12 cellular contexts compared by ENCODE assay signal in the genomic region with DNA sequence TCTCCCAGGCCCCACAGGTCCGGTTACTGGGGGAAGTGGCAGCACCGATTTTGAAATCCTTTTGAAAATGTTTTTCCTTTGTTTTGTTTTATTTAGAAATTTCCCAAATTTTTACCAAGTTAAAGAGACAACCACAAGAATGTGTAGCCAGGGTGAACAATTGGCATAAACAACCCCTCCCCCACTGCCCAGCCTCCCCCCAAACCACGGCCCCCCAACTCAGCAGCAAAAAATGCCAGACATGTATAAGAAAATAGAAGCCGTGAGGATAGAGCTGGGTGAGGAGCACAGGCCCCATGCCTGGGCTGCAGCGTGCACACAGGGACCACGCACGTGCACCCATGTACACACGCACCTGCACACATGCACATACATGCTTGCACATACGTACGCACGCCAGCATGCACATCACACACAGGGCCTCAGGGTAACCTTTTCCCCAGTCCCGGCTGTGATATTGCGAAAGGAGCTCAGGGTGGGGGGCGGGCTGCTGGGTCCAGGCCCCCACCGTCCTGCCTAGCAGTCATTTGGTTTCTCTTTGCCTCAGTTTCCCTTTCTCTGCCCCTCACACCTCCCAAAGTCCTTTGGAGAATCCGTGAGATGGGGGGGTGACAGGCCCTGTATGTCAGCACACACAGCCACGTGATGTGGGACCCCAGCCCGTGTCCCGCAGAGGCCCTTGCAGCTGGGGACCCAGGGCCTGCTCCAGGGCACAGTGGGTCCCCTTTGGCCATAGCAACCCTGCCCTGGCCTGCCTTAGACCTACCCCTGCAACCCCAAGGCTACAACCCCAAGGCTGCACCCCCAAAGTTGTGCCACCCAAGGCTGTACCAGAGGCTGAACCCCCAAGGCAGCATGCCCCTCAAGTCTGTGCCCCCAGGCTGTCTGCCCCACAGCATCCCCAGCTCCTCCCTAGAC. TPM values are rescaled to one million over a fixed set of nuclear protein-coding genes. Genes with fewer than 3 reads are reported as not detected.
DNase-seq lines count a peak whose midpoint lies in the region; ATAC-seq, FAIRE-seq and TF ChIP-seq lines count a peak whose summit lies in the region.
"Had no signal": no experiment of that assay in that cellular context is flagged by ENCODE, and none has a peak within 500 bp of the region (broad histone marks: within the 10 kb centered on the region; RNA-seq: fewer than 3 reads in every experiment).

No MANE protein-coding gene starts in this region.

- peak overlapping the region; percentile 67 for H3K18ac ChIP-seq in neuronal stem cell (ENCODE audit: low read length)

- H4K8ac ChIP-seq in neuronal stem cell (ENCODE audit: low read depth, low read length), result no peak overlapping the region

- H2BK15ac ChIP-seq in neuronal stem cell (ENCODE audit: low read length), result peak overlapping the region; percentile 93

- H3K79me1 ChIP-seq in neuronal stem cell (ENCODE audit: low read depth, low read length), result peaks cover 3% of the 10 kb centered on the region

- H4K20me1 ChIP-seq in fibroblast of lung (ENCODE audit: control insufficient read depth, extremely low read depth, insufficient read depth, low read length), result no peaks in the 10 kb centered on the region

- H3K4me3 ChIP-seq in fibroblast of lung (replicated peaks in 1 of 4; ENCODE audit: control extremely low read depth in 1 of 4, insufficient read depth in 1 of 4, low read depth in 3 of 4, low read length in 4 of 4) (no peak overlapping the region), neuronal stem cell (ENCODE audit: low read length in 2 of 2) (peak overlapping the region in 1 of 2 donors; percentile 63)
- H3K4me3 ChIP-seq: tibial artery had no signal

- H2AFZ ChIP-seq in fibroblast of lung (ENCODE audit: low read length) (peak overlapping the region; percentile 17), neuronal stem cell (ENCODE audit: low read length) (peak overlapping the region; percentile 95)

- TF ChIP-seq CTCF in fibroblast of lung (conservative IDR thresholded peaks at IDR 0.05 in 1 of 2, IDR thresholded peaks at IDR 0.05 in 1 of 2; ENCODE audit: low read depth in 1 of 2, low read length in 2 of 2), result no peak

- H3K27ac ChIP-seq in fibroblast of lung (ENCODE audit: insufficient read depth, low read length), result peak overlapping the region; percentile 61
- no peak overlapping the region for H3K27ac ChIP-seq in neuronal stem cell (replicated peaks; ENCODE audit: low read length)

- H3K27me3 ChIP-seq in fibroblast of lung (ENCODE audit: control insufficient read depth, insufficient read depth, low read length) (no peaks in the 10 kb centered on the region), neuronal stem cell (ENCODE audit: control insufficient read depth in 3 of 3, insufficient read depth in 3 of 3, low read depth in 1 of 3, low read length in 3 of 3) (peaks cover 0 to 12% (median 0%) of the 10 kb centered on the region in 3 experiments)

- no peaks in the 10 kb centered on the region for H3K79me2 ChIP-seq in fibroblast of lung (ENCODE audit: control insufficient read depth, insufficient read depth, low read length)

- peak overlapping the region; percentile 39 for H3K14ac ChIP-seq in neuronal stem cell (ENCODE audit: low read length)

- H3K27me3 Mint-ChIP-seq in activated T-cell treated with anti-CD3 and anti-CD28 coated beads, Interleukin-2, amount 50 U/mL, for 4 hours (ENCODE audit: low read depth), result peaks cover 6% of the 10 kb centered on the region

- H3K9me3 ChIP-seq in fibroblast of lung (ENCODE audit: control insufficient read depth, insufficient read depth, low read depth, low read length) (no peaks in the 10 kb centered on the region), neuronal stem cell (replicated peaks in 1 of 2; ENCODE audit: control insufficient read depth in 2 of 2, insufficient read depth in 1 of 2, low read depth in 1 of 2, low read length in 2 of 2) (peaks cover 0 to 4% of the 10 kb centered on the region in 2 donors)
- H3K9me3 ChIP-seq: tibial artery had no signal

- no peak for ATAC-seq in activated T-cell treated with anti-CD3 and anti-CD28 coated beads, Interleukin-2, amount 50 U/mL, for 4 hours
- ATAC-seq in HG03439 (IDR thresholded peaks at IDR 0.05; ENCODE audit: unreplicated experiment), result no peak

- H3K4me1 ChIP-seq in fibroblast of lung (ENCODE audit: control insufficient read depth, extremely low read depth, insufficient read depth, low read length), result peaks cover 12% of the 10 kb centered on the region
- peaks cover 9 to 15% of the 10 kb centered on the region in 2 donors for H3K4me1 ChIP-seq in neuronal stem cell (ENCODE audit: control insufficient read depth in 2 of 2, insufficient read depth in 1 of 2, low read depth in 1 of 2, low read length in 2 of 2)

- H2BK120ac ChIP-seq in neuronal stem cell (ENCODE audit: low read depth, low read length), result no peak overlapping the region

- no peaks in the 10 kb centered on the region for H3K9me3 Mint-ChIP-seq in activated T-cell treated with anti-CD3 and anti-CD28 coated beads, Interleukin-2, amount 50 U/mL, for 4 hours

- peak overlapping the region; percentile 71 for H2BK5ac ChIP-seq in neuronal stem cell (ENCODE audit: low read length)

- peak; percentile 86 for FAIRE-seq in HTR-8/SVneo (lab: Jason Lieb, UNC)
- FAIRE-seq: bronchial epithelial cell had no signal

- H3K36me3 ChIP-seq in fibroblast of lung (ENCODE audit: control insufficient read depth, insufficient read depth, low read length), result no peaks in the 10 kb centered on the region
- no peaks in the 10 kb centered on the region for H3K36me3 ChIP-seq in neuronal stem cell (replicated peaks in 1 of 2; ENCODE audit: control insufficient read depth in 2 of 2, insufficient read depth in 2 of 2, low read length in 2 of 2)
- H3K36me3 ChIP-seq: tibial artery had no signal

- no peak overlapping the region for H3K4me3 Mint-ChIP-seq in activated T-cell treated with anti-CD3 and anti-CD28 coated beads, Interleukin-2, amount 50 U/mL, for 4 hours

- WGBS in neuronal stem cell (ENCODE audit: extremely low coverage in 2 of 2, insufficient read length in 2 of 2, insufficient replicate concordance in 1 of 2), 2 donors, result no CpG with 5 or more reads among the region's 19 CpGs

- H4K91ac ChIP-seq in neuronal stem cell (ENCODE audit: low read depth, low read length, poor library complexity), result no peak overlapping the region

- H3K4ac ChIP-seq in neuronal stem cell (ENCODE audit: low read length), result no peak overlapping the region

- H3K4me2 ChIP-seq in fibroblast of lung (ENCODE audit: extremely low read depth, insufficient read depth, low read length) (no peak overlapping the region), neuronal stem cell (ENCODE audit: insufficient read depth, low read length, poor library complexity, severe bottlenecking) (no peak overlapping the region)

- no peak overlapping the region for H2BK12ac ChIP-seq in neuronal stem cell (ENCODE audit: low read length)

- H3K9ac ChIP-seq in fibroblast of lung (ENCODE audit: insufficient read depth, low read length) (peak overlapping the region; percentile 30), neuronal stem cell (ENCODE audit: low read depth, low read length, poor library complexity) (peak overlapping the region; percentile 13)

- DNase-seq in AG08395 (ENCODE audit: low spot score), result peak; percentile 72
- no peak for DNase-seq in HTR-8/SVneo (ENCODE audit: insufficient read length, low spot score)
- peak; percentile 14 to 73 for DNase-seq in fibroblast of lung (ENCODE audit: low read depth in 2 of 2)
- DNase-seq in neuronal stem cell (ENCODE audit: low spot score), result no peak
- DNase-seq in NCI-H1417 treated with DMSO at 0.1 percent for 48 hours (lab: John Stamatoyannopoulos, UW), result no peak
- DNase-seq in activated T-cell treated with anti-CD3 and anti-CD28 coated beads, Interleukin-2, amount 50 U/mL, for 4 hours, result no peak
- DNase-seq in GF-D8 (lab: John Stamatoyannopoulos, UW), result no peak
- DNase-seq: Kasumi-1, NCI-H2171 treated with DMSO at 0.1 percent for 48 hours had no signal

- H3K36me3 Mint-ChIP-seq in activated T-cell treated with anti-CD3 and anti-CD28 coated beads, Interleukin-2, amount 50 U/mL, for 4 hours (ENCODE audit: insufficient read depth), result no peaks in the 10 kb centered on the region

- peaks cover 9% of the 10 kb centered on the region for H3K4me1 Mint-ChIP-seq in activated T-cell treated with anti-CD3 and anti-CD28 coated beads, Interleukin-2, amount 50 U/mL, for 4 hours (ENCODE audit: low read depth)

- H2AK5ac ChIP-seq in neuronal stem cell (ENCODE audit: low read depth, low read length), result peak overlapping the region; percentile 93

- peak overlapping the region; percentile 15 for H3K23ac ChIP-seq in neuronal stem cell (ENCODE audit: low read depth, low read length, poor library complexity)

RNA-seq across cellular contexts. Expression of a gene that starts 42.9 kb away (rescaled TPM):
- under 0.01 and 0.17 TPM in 2 replicates for total RNA-seq in fibroblast of lung
- polyA plus RNA-seq in fibroblast of lung, result 0.03 and 0.08 TPM in 2 replicates
- 0.13 and 1.1 TPM in 2 replicates for polyA plus RNA-seq in fibroblast of lung (2012)
- 0.11 and 0.55 TPM in 2 replicates for polyA minus RNA-seq in fibroblast of lung (ENCODE audit: low replicate concordance)
- polyA plus RNA-seq in neuronal stem cell (2013, experiment 1 of 2), result 11.8 TPM
- 11.0 TPM for polyA plus RNA-seq in neuronal stem cell (2013, experiment 2 of 2)
- total RNA-seq in activated T-cell treated with anti-CD3 and anti-CD28 coated beads, Interleukin-2, amount 50 U/mL, for 4 hours, result 10 to 100 TPM in 1 of 3 donors, 1 to 10 TPM in 2; 4.6 to 12.5 (median 5.7) TPM

Comparison
In these comparisons a context has a peak if more than half of its experiments do, and no peak if none do; other contexts are left out.
1. DNase-seq: peak in AG08395 (single experiment) and fibroblast of lung (2 of 2); none in HTR-8/SVneo (single experiment), neuronal stem cell (single experiment), NCI-H1417 treated with DMSO at 0.1 percent for 48 hours (single experiment), activated T-cell treated with anti-CD3 and anti-CD28 coated beads, Interleukin-2, amount 50 U/mL, for 4 hours (single experiment) and GF-D8 (single experiment).